In genomic region chr22:19756288-19757128, GRCh38 we compare ENCODE assay signal across 1 cellular context.
TF ChIP-seq lines count a peak whose summit lies in the region.

No MANE protein-coding gene starts in this region.

TF ChIP-seq in HEK293, 187 proteins besides CTCF, POLR2A, EP300 and RAD21 (continued from another document and continues in another):
- no peak for TF ChIP-seq PRDM2 (tag by site-specific recombination; IDR thresholded peaks at IDR 0.05; ENCODE audit: borderline replicate concordance)
- TF ChIP-seq KLF9 (tag by site-specific recombination; IDR thresholded peaks at IDR 0.05; ENCODE audit: low read depth), result peak; percentile 48
- peak; percentile 45; the same call in 1 of the 2 replicates for TF ChIP-seq ZBTB6 (tag by site-specific recombination; IDR thresholded peaks at IDR 0.05)
- peak; percentile 26 for TF ChIP-seq SP3 (tag by site-specific recombination; IDR thresholded peaks at IDR 0.05)
- no peak for TF ChIP-seq HOXA7 (CRISPR knock-in tag; IDR thresholded peaks at IDR 0.05; ENCODE audit: borderline replicate concordance)
- TF ChIP-seq ZNF433 (tag by site-specific recombination; IDR thresholded peaks at IDR 0.05; ENCODE audit: low read depth), result no peak
- TF ChIP-seq RBAK (tag by site-specific recombination; IDR thresholded peaks at IDR 0.05), result no peak
- peak; percentile 88 for TF ChIP-seq ZNF341 (tag by site-specific recombination; IDR thresholded peaks at IDR 0.05; ENCODE audit: low read depth)
- TF ChIP-seq ZNF704 (tag by site-specific recombination; IDR thresholded peaks at IDR 0.05), result no peak
- TF ChIP-seq ZSCAN30 (tag by site-specific recombination; IDR thresholded peaks at IDR 0.05), result no peak
- TF ChIP-seq, protein P1, sequence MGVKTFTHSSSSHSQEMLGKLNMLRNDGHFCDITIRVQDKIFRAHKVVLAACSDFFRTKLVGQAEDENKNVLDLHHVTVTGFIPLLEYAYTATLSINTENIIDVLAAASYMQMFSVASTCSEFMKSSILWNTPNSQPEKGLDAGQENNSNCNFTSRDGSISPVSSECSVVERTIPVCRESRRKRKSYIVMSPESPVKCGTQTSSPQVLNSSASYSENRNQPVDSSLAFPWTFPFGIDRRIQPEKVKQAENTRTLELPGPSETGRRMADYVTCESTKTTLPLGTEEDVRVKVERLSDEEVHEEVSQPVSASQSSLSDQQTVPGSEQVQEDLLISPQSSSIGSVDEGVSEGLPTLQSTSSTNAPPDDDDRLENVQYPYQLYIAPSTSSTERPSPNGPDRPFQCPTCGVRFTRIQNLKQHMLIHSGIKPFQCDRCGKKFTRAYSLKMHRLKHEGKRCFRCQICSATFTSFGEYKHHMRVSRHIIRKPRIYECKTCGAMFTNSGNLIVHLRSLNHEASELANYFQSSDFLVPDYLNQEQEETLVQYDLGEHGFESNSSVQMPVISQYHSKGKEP (tag by site-specific recombination; IDR thresholded peaks at IDR 0.05), result no peak
- no peak for TF ChIP-seq ZNF664 (tag by site-specific recombination; IDR thresholded peaks at IDR 0.05)
- no peak for TF ChIP-seq ZNF585B (tag by site-specific recombination; IDR thresholded peaks at IDR 0.05)
- peak; percentile 86 for TF ChIP-seq ZFHX2 (tag by site-specific recombination; conservative IDR thresholded peaks at IDR 0.05)
- no peak for TF ChIP-seq ZNF623 (tag by site-specific recombination; IDR thresholded peaks at IDR 0.05)
- TF ChIP-seq ZNF791 (tag by site-specific recombination; IDR thresholded peaks at IDR 0.05), result no peak
- TF ChIP-seq, protein P2, sequence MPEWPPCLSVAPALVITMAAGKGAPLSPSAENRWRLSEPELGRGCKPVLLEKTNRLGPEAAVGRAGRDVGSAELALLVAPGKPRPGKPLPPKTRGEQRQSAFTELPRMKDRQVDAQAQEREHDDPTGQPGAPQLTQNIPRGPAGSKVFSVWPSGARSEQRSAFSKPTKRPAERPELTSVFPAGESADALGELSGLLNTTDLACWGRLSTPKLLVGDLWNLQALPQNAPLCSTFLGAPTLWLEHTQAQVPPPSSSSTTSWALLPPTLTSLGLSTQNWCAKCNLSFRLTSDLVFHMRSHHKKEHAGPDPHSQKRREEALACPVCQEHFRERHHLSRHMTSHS (tag by site-specific recombination; IDR thresholded peaks at IDR 0.05), result no peak
- TF ChIP-seq, protein P3, sequence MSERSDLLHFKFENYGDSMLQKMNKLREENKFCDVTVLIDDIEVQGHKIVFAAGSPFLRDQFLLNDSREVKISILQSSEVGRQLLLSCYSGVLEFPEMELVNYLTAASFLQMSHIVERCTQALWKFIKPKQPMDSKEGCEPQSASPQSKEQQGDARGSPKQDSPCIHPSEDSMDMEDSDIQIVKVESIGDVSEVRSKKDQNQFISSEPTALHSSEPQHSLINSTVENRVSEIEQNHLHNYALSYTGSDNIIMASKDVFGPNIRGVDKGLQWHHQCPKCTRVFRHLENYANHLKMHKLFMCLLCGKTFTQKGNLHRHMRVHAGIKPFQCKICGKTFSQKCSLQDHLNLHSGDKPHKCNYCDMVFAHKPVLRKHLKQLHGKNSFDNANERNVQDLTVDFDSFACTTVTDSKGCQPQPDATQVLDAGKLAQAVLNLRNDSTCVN (tag by site-specific recombination; optimal IDR thresholded peaks at IDR 0.05), result peak; percentile 78
- TF ChIP-seq OVOL3 (tag by site-specific recombination; IDR thresholded peaks at IDR 0.05), result no peak
- TF ChIP-seq ELK4 (IDR thresholded peaks at IDR 0.05; ENCODE audit: borderline replicate concordance, low read depth, low read length), result no peak
- no peak for TF ChIP-seq ZNF146 (tag by site-specific recombination; IDR thresholded peaks at IDR 0.05)
- TF ChIP-seq GLIS2 (tag by site-specific recombination; IDR thresholded peaks at IDR 0.05), result peak; percentile 85
- TF ChIP-seq ZNF112 (tag by site-specific recombination; IDR thresholded peaks at IDR 0.05), result no peak
- TF ChIP-seq, protein P4, sequence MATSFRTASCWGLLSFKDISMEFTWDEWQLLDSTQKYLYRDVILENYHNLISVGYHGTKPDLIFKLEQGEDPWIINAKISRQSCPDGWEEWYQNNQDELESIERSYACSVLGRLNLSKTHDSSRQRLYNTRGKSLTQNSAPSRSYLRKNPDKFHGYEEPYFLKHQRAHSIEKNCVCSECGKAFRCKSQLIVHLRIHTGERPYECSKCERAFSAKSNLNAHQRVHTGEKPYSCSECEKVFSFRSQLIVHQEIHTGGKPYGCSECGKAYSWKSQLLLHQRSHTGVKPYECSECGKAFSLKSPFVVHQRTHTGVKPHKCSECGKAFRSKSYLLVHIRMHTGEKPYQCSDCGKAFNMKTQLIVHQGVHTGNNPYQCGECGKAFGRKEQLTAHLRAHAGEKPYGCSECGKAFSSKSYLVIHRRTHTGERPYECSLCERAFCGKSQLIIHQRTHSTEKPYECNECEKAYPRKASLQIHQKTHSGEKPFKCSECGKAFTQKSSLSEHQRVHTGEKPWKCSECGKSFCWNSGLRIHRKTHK (tag by site-specific recombination; IDR thresholded peaks at IDR 0.05), result no peak
- peak; percentile 92 for TF ChIP-seq ZIC2 (tag by site-specific recombination; IDR thresholded peaks at IDR 0.05)
- TF ChIP-seq ZNF10 (tag by site-specific recombination; IDR thresholded peaks at IDR 0.05), result no peak
- no peak for TF ChIP-seq ZNF37A (tag by site-specific recombination; IDR thresholded peaks at IDR 0.05)
- no peak for TF ChIP-seq ZNF596 (tag by site-specific recombination; IDR thresholded peaks at IDR 0.05)
- TF ChIP-seq ZNF214 (tag by site-specific recombination; IDR thresholded peaks at IDR 0.05; ENCODE audit: borderline replicate concordance), result no peak
- TF ChIP-seq, protein P5, sequence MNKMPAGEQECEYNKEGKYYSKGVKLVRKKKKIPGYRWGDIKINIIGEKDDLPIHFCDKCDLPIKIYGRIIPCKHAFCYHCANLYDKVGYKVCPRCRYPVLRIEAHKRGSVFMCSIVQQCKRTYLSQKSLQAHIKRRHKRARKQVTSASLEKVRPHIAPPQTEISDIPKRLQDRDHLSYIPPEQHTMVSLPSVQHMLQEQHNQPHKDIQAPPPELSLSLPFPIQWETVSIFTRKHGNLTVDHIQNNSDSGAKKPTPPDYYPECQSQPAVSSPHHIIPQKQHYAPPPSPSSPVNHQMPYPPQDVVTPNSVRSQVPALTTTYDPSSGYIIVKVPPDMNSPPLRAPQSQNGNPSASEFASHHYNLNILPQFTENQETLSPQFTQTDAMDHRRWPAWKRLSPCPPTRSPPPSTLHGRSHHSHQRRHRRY (tag by site-specific recombination; IDR thresholded peaks at IDR 0.05), result no peak
- no peak for TF ChIP-seq ZNF76 (tag by site-specific recombination; IDR thresholded peaks at IDR 0.05; ENCODE audit: borderline replicate concordance, low read depth)
- no peak for TF ChIP-seq YY2 (tag by site-specific recombination; IDR thresholded peaks at IDR 0.05)
- peak; percentile 44; the same call in 1 of the 2 replicates for TF ChIP-seq ZEB2 (tag by site-specific recombination; IDR thresholded peaks at IDR 0.05)
- TF ChIP-seq SCRT2 (tag by site-specific recombination; IDR thresholded peaks at IDR 0.05), result no peak
- no peak for TF ChIP-seq ZFP41 (tag by site-specific recombination; IDR thresholded peaks at IDR 0.05; ENCODE audit: borderline replicate concordance)
- TF ChIP-seq ZNF654 (tag by site-specific recombination; IDR thresholded peaks at IDR 0.05; ENCODE audit: low read depth), result peak; percentile 36
- TF ChIP-seq ZNF132 (tag by site-specific recombination; IDR thresholded peaks at IDR 0.05; ENCODE audit: borderline replicate concordance), result no peak
- no peak for TF ChIP-seq ZNF544 (tag by site-specific recombination; IDR thresholded peaks at IDR 0.05)
- TF ChIP-seq ZSCAN16 (tag by site-specific recombination; IDR thresholded peaks at IDR 0.05), result no peak
- TF ChIP-seq ZNF155 (tag by site-specific recombination; IDR thresholded peaks at IDR 0.05), result no peak
- peak; percentile 50 for TF ChIP-seq SP2 (tag by site-specific recombination; IDR thresholded peaks at IDR 0.05)
- no peak for TF ChIP-seq ZNF549 (tag by site-specific recombination; IDR thresholded peaks at IDR 0.05)
- TF ChIP-seq ZNF530 (tag by site-specific recombination; IDR thresholded peaks at IDR 0.05; ENCODE audit: low read depth), result 0 out of 2 replicates have a peak, but pooled peaks have one; percentile 51
- TF ChIP-seq ZXDB (tag by site-specific recombination; IDR thresholded peaks at IDR 0.05), result no peak
- TF ChIP-seq ZFP69B (tag by site-specific recombination; IDR thresholded peaks at IDR 0.05), result 0 out of 2 replicates have a peak, but pooled peaks have one; percentile 54
- TF ChIP-seq HOXD13 (CRISPR knock-in tag; IDR thresholded peaks at IDR 0.05; ENCODE audit: borderline replicate concordance), result no peak
- TF ChIP-seq, protein P6, sequence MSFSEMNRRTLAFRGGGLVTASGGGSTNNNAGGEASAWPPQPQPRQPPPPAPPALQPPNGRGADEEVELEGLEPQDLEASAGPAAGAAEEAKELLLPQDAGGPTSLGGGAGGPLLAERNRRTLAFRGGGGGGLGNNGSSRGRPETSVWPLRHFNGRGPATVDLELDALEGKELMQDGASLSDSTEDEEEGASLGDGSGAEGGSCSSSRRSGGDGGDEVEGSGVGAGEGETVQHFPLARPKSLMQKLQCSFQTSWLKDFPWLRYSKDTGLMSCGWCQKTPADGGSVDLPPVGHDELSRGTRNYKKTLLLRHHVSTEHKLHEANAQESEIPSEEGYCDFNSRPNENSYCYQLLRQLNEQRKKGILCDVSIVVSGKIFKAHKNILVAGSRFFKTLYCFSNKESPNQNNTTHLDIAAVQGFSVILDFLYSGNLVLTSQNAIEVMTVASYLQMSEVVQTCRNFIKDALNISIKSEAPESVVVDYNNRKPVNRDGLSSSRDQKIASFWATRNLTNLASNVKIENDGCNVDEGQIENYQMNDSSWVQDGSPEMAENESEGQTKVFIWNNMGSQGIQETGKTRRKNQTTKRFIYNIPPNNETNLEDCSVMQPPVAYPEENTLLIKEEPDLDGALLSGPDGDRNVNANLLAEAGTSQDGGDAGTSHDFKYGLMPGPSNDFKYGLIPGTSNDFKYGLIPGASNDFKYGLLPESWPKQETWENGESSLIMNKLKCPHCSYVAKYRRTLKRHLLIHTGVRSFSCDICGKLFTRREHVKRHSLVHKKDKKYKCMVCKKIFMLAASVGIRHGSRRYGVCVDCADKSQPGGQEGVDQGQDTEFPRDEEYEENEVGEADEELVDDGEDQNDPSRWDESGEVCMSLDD (tag by site-specific recombination; IDR thresholded peaks at IDR 0.05), result peak; percentile 55
- TF ChIP-seq ZNF354C (tag by site-specific recombination; IDR thresholded peaks at IDR 0.05; ENCODE audit: borderline replicate concordance, low read depth), result no peak
- peak; percentile 81 for TF ChIP-seq ZNF366 (tag by site-specific recombination; conservative IDR thresholded peaks at IDR 0.05)
